ENCODE assay signal across 9 cellular contexts in the genomic region with DNA sequence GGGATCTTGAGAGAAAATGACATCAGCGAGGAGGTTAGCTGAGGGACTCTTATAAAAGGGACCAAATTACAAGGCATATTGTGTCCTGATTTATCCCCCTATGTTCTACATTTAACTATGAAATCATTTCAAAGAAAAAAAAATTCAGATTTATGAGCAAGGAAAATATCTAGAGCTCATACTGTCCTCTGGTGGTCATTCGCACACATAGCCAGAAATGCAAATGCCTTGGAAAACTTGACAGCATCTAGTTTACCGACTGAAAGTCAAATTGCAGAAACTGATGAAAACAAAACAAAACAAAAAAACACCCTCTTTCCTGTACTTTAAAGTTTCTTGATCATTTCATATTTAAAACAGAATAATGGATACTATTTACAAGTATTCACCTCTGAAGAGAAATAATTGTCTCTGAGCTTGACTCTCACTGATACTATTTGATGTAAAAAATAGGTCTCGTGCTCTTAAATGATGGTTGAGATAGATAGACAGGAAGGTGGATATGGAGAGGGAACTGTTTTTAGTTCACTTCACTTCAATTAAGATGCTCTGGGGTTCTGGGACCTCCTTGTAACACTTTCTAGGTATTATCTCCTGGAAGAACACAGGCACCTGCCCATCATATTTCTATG.
DNase-seq lines count a peak whose midpoint lies in the region; ATAC-seq and TF ChIP-seq lines count a peak whose summit lies in the region.
"Had no signal": no experiment of that assay in that cellular context is flagged by ENCODE, and none has a peak within 500 bp of the region (broad histone marks: within the 10 kb centered on the region; RNA-seq: fewer than 3 reads in every experiment).

No MANE protein-coding gene starts in this region.

- intact Hi-C loops in heart right ventricle (cut with DNase I) (loop anchor here (1.0 to 10.0 kb wide), 11 partner anchors 76 to 336 kb away; a partner anchor contains a TSS), Right ventricle myocardium superior (cut with DNase I) (loop anchor here (2.0 to 5.0 kb wide), 2 partner anchors 254 to 332 kb away; a partner anchor contains a TSS)

- H3K4me3 Mint-ChIP-seq in type B pancreatic cell, result no peak overlapping the region
- H3K4me3 Mint-ChIP-seq: activated naive CD8-positive, alpha-beta T cell had no signal

- TF ChIP-seq CTCF in heart right ventricle (IDR thresholded peaks at IDR 0.05) (peak; percentile 48 to 84 (median 74)), OCI-LY3 (IDR thresholded peaks at IDR 0.05; ENCODE audit: low read depth, low read length) (peak; percentile 53), foreskin keratinocyte (conservative IDR thresholded peaks at IDR 0.05) (peak; percentile 94), type B pancreatic cell (conservative IDR thresholded peaks at IDR 0.05) (peak; percentile 99)

- no peak overlapping the region for H3K4me2 ChIP-seq in OCI-LY3 (ENCODE audit: low read length)

- H2AFZ ChIP-seq in OCI-LY3 (ENCODE audit: low read depth, low read length), result no peak overlapping the region

- no peaks in the 10 kb centered on the region for H3K27me3 Mint-ChIP-seq in type B pancreatic cell

- H3K4me3 ChIP-seq in heart right ventricle (no peak overlapping the region), OCI-LY3 (ENCODE audit: low read length) (no peak overlapping the region)

- ATAC-seq in heart right ventricle (peak in 1 of 8 donors; percentile 29), Right ventricle myocardium superior (ENCODE audit: poor library complexity) (no peak), foreskin keratinocyte (no peak)

- no peak for DNase-seq in heart right ventricle
- DNase-seq in Right ventricle myocardium superior, result no peak
- peak in 1 of 2 donors; percentile 15 for DNase-seq in foreskin keratinocyte
- DNase-seq in type B pancreatic cell (ENCODE audit: extremely low spot score, unreplicated experiment), result no peak
- no peak for DNase-seq in GDM1 (lab: John Stamatoyannopoulos, UW)
- DNase-seq in cerebellum (ENCODE audit: low spot score), result no peak
- no peak for DNase-seq in NCI-H526 treated with DMSO at 0.1 percent for 48 hours (lab: John Stamatoyannopoulos, UW)

- no peaks in the 10 kb centered on the region for H3K36me3 Mint-ChIP-seq in type B pancreatic cell
- H3K36me3 Mint-ChIP-seq: activated naive CD8-positive, alpha-beta T cell had no signal

- H3K9me3 Mint-ChIP-seq in type B pancreatic cell, result no peaks in the 10 kb centered on the region

- H3K36me3 ChIP-seq in heart right ventricle (no peaks in the 10 kb centered on the region), OCI-LY3 (replicated peaks; ENCODE audit: low read depth, low read length) (no peaks in the 10 kb centered on the region)

- no peak overlapping the region for H3K9ac ChIP-seq in OCI-LY3 (ENCODE audit: low read length)

- H3K27ac Mint-ChIP-seq in type B pancreatic cell, result no peak overlapping the region
- H3K27ac Mint-ChIP-seq: activated naive CD8-positive, alpha-beta T cell had no signal

- no peaks in the 10 kb centered on the region for H3K79me2 ChIP-seq in OCI-LY3 (ENCODE audit: low read length)

- H3K9me3 ChIP-seq in heart right ventricle (peaks cover 0 to under 1% (median 0%) of the 10 kb centered on the region in 11 donors), OCI-LY3 (ENCODE audit: insufficient read depth, low read length) (no peaks in the 10 kb centered on the region)

- WGBS in heart right ventricle, 2 donors, result 29 to 37% methylated on average over 4 of the region's 4 CpGs

- no peaks in the 10 kb centered on the region for H3K4me1 Mint-ChIP-seq in type B pancreatic cell (ENCODE audit: unreplicated experiment)

- peaks cover 0 to 3% (median 0%) of the 10 kb centered on the region in 9 donors for H3K4me1 ChIP-seq in heart right ventricle
- H3K4me1 ChIP-seq in OCI-LY3 (ENCODE audit: low read length), result no peaks in the 10 kb centered on the region
- peaks cover 11% of the 10 kb centered on the region for H3K4me1 ChIP-seq in foreskin keratinocyte

- H4K20me1 ChIP-seq in OCI-LY3 (ENCODE audit: insufficient read depth, low read length), result no peaks in the 10 kb centered on the region

- H3K27me3 ChIP-seq in heart right ventricle, result peaks cover 0 to 22% (median 0%) of the 10 kb centered on the region in 7 donors
- H3K27me3 ChIP-seq in OCI-LY3 (ENCODE audit: low read depth, low read length), result no peaks in the 10 kb centered on the region
- H3K27me3 ChIP-seq in foreskin keratinocyte, result no peaks in the 10 kb centered on the region

- H3K27ac ChIP-seq in heart right ventricle (no peak overlapping the region), OCI-LY3 (ENCODE audit: low read length) (no peak overlapping the region), foreskin keratinocyte (no peak overlapping the region)
